In genomic region chr22:30305906-30306628, GRCh38 we compare ENCODE assay signal across 9 cellular contexts. TPM values are rescaled to one million over a fixed set of nuclear protein-coding genes. Genes with fewer than 3 reads are reported as not detected.
A peak's percentile ranks its signal among the peaks of the same experiment; 100 is the strongest.
DNase-seq lines count a peak whose midpoint lies in the region; ATAC-seq and TF ChIP-seq lines count a peak whose summit lies in the region.
"Had no signal": no experiment of that assay in that cellular context is flagged by ENCODE, and none has a peak within 500 bp of the region (broad histone marks: within the 10 kb centered on the region; RNA-seq: fewer than 3 reads in every experiment).

No MANE protein-coding gene starts in this region.

- no peak for TF ChIP-seq CTCF in liver (IDR thresholded peaks at IDR 0.05; ENCODE audit: low read depth, low read length, missing input control)
- no peak for TF ChIP-seq CTCF in type B pancreatic cell (conservative IDR thresholded peaks at IDR 0.05)

- H3K9me3 ChIP-seq in liver (ENCODE audit: control insufficient read depth in 4 of 4, low read length in 3 of 4): no peaks in the 10 kb centered on the region

- peak overlapping the region; percentile 49 to 52 for H3K27ac ChIP-seq in liver (ENCODE audit: low read depth in 1 of 2, low read length in 2 of 2)

- peaks cover 0 to 8% (median 4%) of the 10 kb centered on the region in 4 donors for H3K36me3 ChIP-seq in liver (ENCODE audit: control insufficient read depth in 4 of 4, insufficient read depth in 3 of 4, low read depth in 1 of 4, low read length in 3 of 4)

- H3K27me3 ChIP-seq in liver (ENCODE audit: control insufficient read depth in 4 of 4, insufficient read depth in 4 of 4, low read length in 3 of 4): no peaks in the 10 kb centered on the region

- no peaks in the 10 kb centered on the region for H3K27me3 Mint-ChIP-seq in activated naive CD4-positive, alpha-beta T cell treated with anti-CD3 and anti-CD28 coated beads, Interleukin-2, amount 10 ng/mL, durations not matched to agents 7 days and 5 days
- H3K27me3 Mint-ChIP-seq in activated T-helper 17 cell treated with anti-CD3 and anti-CD28 coated beads, Interleukin-2, amount 50 U/mL, for 72 hours: no peaks in the 10 kb centered on the region
- H3K27me3 Mint-ChIP-seq in type B pancreatic cell: no peaks in the 10 kb centered on the region

- H3K36me3 Mint-ChIP-seq in activated naive CD4-positive, alpha-beta T cell treated with anti-CD3 and anti-CD28 coated beads, Interleukin-2, amount 10 ng/mL, durations not matched to agents 7 days and 5 days: peaks cover 60% of the 10 kb centered on the region
- peaks cover 27% of the 10 kb centered on the region for H3K36me3 Mint-ChIP-seq in activated T-helper 17 cell treated with anti-CD3 and anti-CD28 coated beads, Interleukin-2, amount 50 U/mL, for 72 hours (ENCODE audit: low read depth)
- H3K36me3 Mint-ChIP-seq in type B pancreatic cell: peaks cover 10% of the 10 kb centered on the region

- no peak for TF ChIP-seq RAD21 in liver (IDR thresholded peaks at IDR 0.05)

- 54% methylated on average over 3 of the region's 3 CpGs for WGBS in liver

- DNase-seq in activated naive CD4-positive, alpha-beta T cell treated with anti-CD3 and anti-CD28 coated beads, Interleukin-2, amount 10 ng/mL, durations not matched to agents 7 days and 5 days: peak; percentile 59
- no peak for DNase-seq in activated naive CD4-positive, alpha-beta T cell treated with Interleukin-2 at 50 U/mL for 16 hours
- DNase-seq in type B pancreatic cell (ENCODE audit: extremely low spot score, unreplicated experiment) (no peak), D341Med (ENCODE audit: low spot score) (no peak), NCI-H1436 (lab: John Stamatoyannopoulos, UW) (no peak)
- DNase-seq: DMS153 had no signal

- H3K9me3 Mint-ChIP-seq in activated naive CD4-positive, alpha-beta T cell treated with anti-CD3 and anti-CD28 coated beads, Interleukin-2, amount 10 ng/mL, durations not matched to agents 7 days and 5 days: no peaks in the 10 kb centered on the region
- no peaks in the 10 kb centered on the region for H3K9me3 Mint-ChIP-seq in activated T-helper 17 cell treated with anti-CD3 and anti-CD28 coated beads, Interleukin-2, amount 50 U/mL, for 72 hours
- no peaks in the 10 kb centered on the region for H3K9me3 Mint-ChIP-seq in type B pancreatic cell

- H3K4me1 Mint-ChIP-seq in activated naive CD4-positive, alpha-beta T cell treated with anti-CD3 and anti-CD28 coated beads, Interleukin-2, amount 10 ng/mL, durations not matched to agents 7 days and 5 days: peaks cover 99% of the 10 kb centered on the region
- peaks cover 87% of the 10 kb centered on the region for H3K4me1 Mint-ChIP-seq in activated T-helper 17 cell treated with anti-CD3 and anti-CD28 coated beads, Interleukin-2, amount 50 U/mL, for 72 hours
- H3K4me1 Mint-ChIP-seq in type B pancreatic cell (ENCODE audit: unreplicated experiment): peaks cover 69% of the 10 kb centered on the region

- H3K9ac ChIP-seq in liver (ENCODE audit: low read depth in 1 of 2, low read length in 2 of 2): peak overlapping the region in 1 of 2 donors; percentile 52

- peak overlapping the region; percentile 79 for H3K4me3 Mint-ChIP-seq in activated naive CD4-positive, alpha-beta T cell treated with anti-CD3 and anti-CD28 coated beads, Interleukin-2, amount 10 ng/mL, durations not matched to agents 7 days and 5 days
- H3K4me3 Mint-ChIP-seq in activated T-helper 17 cell treated with anti-CD3 and anti-CD28 coated beads, Interleukin-2, amount 50 U/mL, for 72 hours: peak overlapping the region; percentile 80
- H3K4me3 Mint-ChIP-seq in type B pancreatic cell: peak overlapping the region; percentile 36

- peak overlapping the region; percentile 96 for H3K27ac Mint-ChIP-seq in activated naive CD4-positive, alpha-beta T cell treated with anti-CD3 and anti-CD28 coated beads, Interleukin-2, amount 10 ng/mL, durations not matched to agents 7 days and 5 days
- peak overlapping the region; percentile 92 for H3K27ac Mint-ChIP-seq in activated T-helper 17 cell treated with anti-CD3 and anti-CD28 coated beads, Interleukin-2, amount 50 U/mL, for 72 hours
- H3K27ac Mint-ChIP-seq in type B pancreatic cell: peak overlapping the region; percentile 85

- ATAC-seq in activated T-helper 17 cell treated with anti-CD3 and anti-CD28 coated beads, Interleukin-2, amount 50 U/mL, for 72 hours (replicated peaks): peak; percentile 82
- ATAC-seq in HG03196 (IDR thresholded peaks at IDR 0.05; ENCODE audit: unreplicated experiment): no peak

- H3K4me3 ChIP-seq in liver (ENCODE audit: low read depth in 1 of 3, low read length in 3 of 3): no peak overlapping the region

- CTCF ChIA-PET in activated naive CD4-positive, alpha-beta T cell treated with anti-CD3 and anti-CD28 coated beads, Interleukin-2, amount 10 ng/mL, durations not matched to agents 7 days and 5 days (lab: Charles Lee): interaction anchor here (1.6 to 6.7 kb wide), 2 partner anchors 16 to 50 kb away, joined by 4 to 57 read pairs; partner anchors contain the start of genes CASTOR1 and SF3A1

- H3K4me1 ChIP-seq in liver (ENCODE audit: control insufficient read depth in 4 of 4, insufficient read depth in 4 of 4, low read length in 3 of 4): peaks cover 14 to 40% (median 28%) of the 10 kb centered on the region in 4 donors

TF ChIP-seq in liver, 16 proteins besides CTCF, POLR2A, EP300 and RAD21 (continues in another document):
- no peak for TF ChIP-seq EGR1 (IDR thresholded peaks at IDR 0.05; ENCODE audit: low read depth in 2 of 2)
- no peak for TF ChIP-seq FOXA1 (IDR thresholded peaks at IDR 0.05)
- TF ChIP-seq GABPA (IDR thresholded peaks at IDR 0.05 in 1 of 2, conservative IDR thresholded peaks at IDR 0.05 in 1 of 2): no peak
- TF ChIP-seq FOXA2 (IDR thresholded peaks at IDR 0.05): no peak
- TF ChIP-seq SP1 (IDR thresholded peaks at IDR 0.05): no peak
- TF ChIP-seq JUND (IDR thresholded peaks at IDR 0.05): no peak
- no peak for TF ChIP-seq TAF1 (conservative IDR thresholded peaks at IDR 0.05)
- no peak for TF ChIP-seq ZBTB33 (IDR thresholded peaks at IDR 0.05)
- no peak for TF ChIP-seq REST (IDR thresholded peaks at IDR 0.05)
- TF ChIP-seq RXRA (IDR thresholded peaks at IDR 0.05): no peak

RNA-seq across cellular contexts. Expression of gene CASTOR1, which starts 16.8 kb away (rescaled TPM):
- total RNA-seq in activated T-helper 17 cell treated with anti-CD3 and anti-CD28 coated beads, Interleukin-2, amount 50 U/mL, for 72 hours: 1 to 10 TPM; 4.6 to 4.8 TPM
- 1 to 10 TPM; 1.8 to 2.5 TPM for total RNA-seq in liver
- 1 to 10 TPM; 2.2 to 5.4 TPM for polyA plus RNA-seq in liver
- total RNA-seq in type B pancreatic cell (ENCODE audit: low replicate concordance): 11.4 TPM in 2 replicates

RNA-seq across cellular contexts. Expression of gene TBC1D10A, which starts 20.7 kb away (rescaled TPM):
- 10 to 100 TPM; 26.9 to 41.2 TPM for total RNA-seq in activated T-helper 17 cell treated with anti-CD3 and anti-CD28 coated beads, Interleukin-2, amount 50 U/mL, for 72 hours
- total RNA-seq in liver: 1 to 10 TPM; 3.6 to 8.2 TPM
- 1 to 10 TPM; 8.2 to 9.2 TPM for polyA plus RNA-seq in liver
- 15.3 and 21.5 TPM in 2 replicates for total RNA-seq in type B pancreatic cell (ENCODE audit: low replicate concordance)

RNA-seq across cellular contexts. Expression of gene OSM, which starts 39.4 kb away (rescaled TPM):
- total RNA-seq in activated T-helper 17 cell treated with anti-CD3 and anti-CD28 coated beads, Interleukin-2, amount 50 U/mL, for 72 hours: 10 to 100 TPM; 41.1 to 88.6 TPM
- total RNA-seq in liver: under 1 TPM; 0.25 to 0.84 TPM
- polyA plus RNA-seq in liver: under 1 TPM in 1 of 2 donors, not detected in 1; 0.09 TPM
- not detected in 2 replicates for total RNA-seq in type B pancreatic cell (ENCODE audit: low replicate concordance)

RNA-seq across cellular contexts. Expression of gene SF3A1, which starts 50.6 kb away (rescaled TPM):
- total RNA-seq in activated T-helper 17 cell treated with anti-CD3 and anti-CD28 coated beads, Interleukin-2, amount 50 U/mL, for 72 hours: 100 to 1,000 TPM; 275 to 294 TPM
- total RNA-seq in liver (10 to 100 TPM; 19.6 to 41.6 TPM), type B pancreatic cell (ENCODE audit: low replicate concordance) (160 and 190 TPM in 2 replicates)
- 10 to 100 TPM; 22.7 to 25.0 TPM for polyA plus RNA-seq in liver

RNA-seq across cellular contexts. Expression of gene CCDC157, which starts 50.7 kb away (rescaled TPM):
- total RNA-seq in activated T-helper 17 cell treated with anti-CD3 and anti-CD28 coated beads, Interleukin-2, amount 50 U/mL, for 72 hours: 1 to 10 TPM in 1 of 2 donors, under 1 TPM in 1; 0.50 to 2.5 TPM
- total RNA-seq in liver (1 to 10 TPM; 1.3 to 1.4 TPM), type B pancreatic cell (ENCODE audit: low replicate concordance) (6.9 and 9.4 TPM in 2 replicates)
- under 1 TPM; 0.53 to 0.69 TPM for polyA plus RNA-seq in liver

Comparison
In these comparisons a context has a peak if more than half of its experiments do, and no peak if none do; other contexts are left out.
1. RNA of gene OSM, which starts 39.4 kb away (total RNA-seq): 41.1 to 88.6 TPM in activated T-helper 17 cell treated with anti-CD3 and anti-CD28 coated beads, Interleukin-2, amount 50 U/mL, for 72 hours; 0.25 to 0.84 TPM in liver and not detected in type B pancreatic cell; every median in the first group is over 10 times any median in the second.
2. Peak in every context shown above with its lines, with median percentiles within 50 percentile points of each other: H3K27ac Mint-ChIP-seq and H3K4me3 Mint-ChIP-seq.